ENCODE assay signal across 12 cellular contexts in the genomic region with DNA sequence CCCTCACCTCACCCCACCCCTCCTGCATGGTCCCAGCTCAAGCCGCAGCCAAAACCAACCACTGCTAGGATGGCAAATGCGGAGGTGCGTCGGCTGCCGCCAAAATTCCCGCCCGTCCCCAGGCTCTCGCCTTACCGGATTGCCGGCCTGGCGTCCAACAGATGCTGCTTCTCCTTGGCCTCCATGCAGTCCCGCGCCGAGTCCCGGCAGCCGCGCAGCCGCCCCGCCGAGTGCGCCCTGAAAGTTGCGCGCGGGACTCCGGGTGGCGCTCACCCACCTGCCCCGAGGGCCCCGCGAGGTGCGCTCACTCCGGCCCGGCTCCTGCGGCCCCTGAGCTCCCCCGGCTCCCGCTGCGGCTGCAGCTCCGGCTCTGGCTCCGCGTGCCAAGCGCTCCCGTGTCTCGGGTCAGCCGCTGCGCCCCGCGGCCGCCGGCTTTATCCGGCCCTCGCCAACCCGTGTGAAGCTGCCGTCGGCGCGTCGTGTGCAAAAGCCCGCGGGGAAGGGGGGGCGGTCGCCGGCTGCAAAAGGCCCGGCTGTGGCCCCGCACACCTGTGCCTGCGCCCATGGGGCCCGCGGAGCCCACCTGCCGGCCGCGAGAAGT. TPM values are rescaled to one million over a fixed set of nuclear protein-coding genes. Genes with fewer than 3 reads are reported as not detected.
A peak's percentile ranks its signal among the peaks of the same experiment; 100 is the strongest.
DNase-seq lines count a peak whose midpoint lies in the region; ATAC-seq, FAIRE-seq and TF ChIP-seq lines count a peak whose summit lies in the region.
"Had no signal": no experiment of that assay in that cellular context is flagged by ENCODE, and none has a peak within 500 bp of the region (broad histone marks: within the 10 kb centered on the region; RNA-seq: fewer than 3 reads in every experiment).

A gene with protein sequence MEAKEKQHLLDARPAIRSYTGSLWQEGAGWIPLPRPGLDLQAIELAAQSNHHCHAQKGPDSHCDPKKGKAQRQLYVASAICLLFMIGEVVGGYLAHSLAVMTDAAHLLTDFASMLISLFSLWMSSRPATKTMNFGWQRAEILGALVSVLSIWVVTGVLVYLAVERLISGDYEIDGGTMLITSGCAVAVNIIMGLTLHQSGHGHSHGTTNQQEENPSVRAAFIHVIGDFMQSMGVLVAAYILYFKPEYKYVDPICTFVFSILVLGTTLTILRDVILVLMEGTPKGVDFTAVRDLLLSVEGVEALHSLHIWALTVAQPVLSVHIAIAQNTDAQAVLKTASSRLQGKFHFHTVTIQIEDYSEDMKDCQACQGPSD (minus strand): TSS at position 407 of the 601 bp plus-strand sequence. CDS start 222 bp downstream, at position 185.

- H3K4me1 ChIP-seq in H9 (ENCODE audit: insufficient read depth, low read length) = no peaks in the 10 kb centered on the region
- no peaks in the 10 kb centered on the region; the same call in 1 of the 2 replicates for H3K4me1 ChIP-seq in Panc1 (ENCODE audit: control insufficient read depth, insufficient read depth, low read length)
- H3K4me1 ChIP-seq in heart left ventricle = peaks cover 0 to 40% (median 15%) of the 10 kb centered on the region in 12 donors
- peaks cover 8 to 17% (median 8%) of the 10 kb centered on the region in 3 donors for H3K4me1 ChIP-seq in pancreas

- H3K23ac ChIP-seq in H9 (ENCODE audit: insufficient read length, low read depth, low read length) = no peak within 1 kb of the TSS

- no peak within 1 kb of the TSS for H2AFZ ChIP-seq in H9 (ENCODE audit: low read length)

- no peak within 1 kb of the TSS for H3T11ph ChIP-seq in H9 (ENCODE audit: low read length)

- ATAC-seq in Panc1 (peak; percentile 56), heart left ventricle (peak in 3 of 4 donors; percentile 4 to 16 (median 12)), pancreas (peak; percentile 57 to 75 (median 64)), HG03520 (IDR thresholded peaks at IDR 0.05; ENCODE audit: unreplicated experiment) (no peak)

- H3K4me3 ChIP-seq in Panc1 (ENCODE audit: low read depth in 2 of 2, low read length in 2 of 2) (peak within 1 kb of the TSS; percentile 13 to 25; a peak in 3 of 4 replicates), heart left ventricle (peak within 1 kb of the TSS in 11 of 12 donors; percentile 8 to 56 (median 38)), pancreas (peak within 1 kb of the TSS; percentile 47 to 68 (median 57))

- H3K9me3 ChIP-seq in H9 (ENCODE audit: control insufficient read depth, low read depth, low read length) = no peaks in the 10 kb centered on the region
- no peaks in the 10 kb centered on the region for H3K9me3 ChIP-seq in Panc1 (ENCODE audit: control insufficient read depth, insufficient read depth, low read depth, low read length)
- no peaks in the 10 kb centered on the region for H3K9me3 ChIP-seq in heart left ventricle
- no peaks in the 10 kb centered on the region for H3K9me3 ChIP-seq in pancreas

- POLR2A ChIA-PET in Panc1 (lab: Charles Lee) = no interaction called here

- H3K36me3 Mint-ChIP-seq in H9 (ENCODE audit: insufficient read depth in 1 of 3, low read depth in 3 of 3) (no peaks in the 10 kb centered on the region), immature natural killer cell (no peaks in the 10 kb centered on the region)
- H3K36me3 Mint-ChIP-seq: activated naive CD4-positive, alpha-beta T cell treated with anti-CD3 and anti-CD28 coated beads, Interleukin-2, amount 50 U/mL, for 72 hours had no signal

- H3K36me3 ChIP-seq in Panc1 (ENCODE audit: control insufficient read depth, insufficient read depth, low read length) (no peaks in the 10 kb centered on the region), heart left ventricle (peaks cover 0 to 5% (median 0%) of the 10 kb centered on the region in 9 donors), pancreas (no peaks in the 10 kb centered on the region)

- H3K14ac ChIP-seq in H9 (ENCODE audit: insufficient read depth, low read length) = no peak within 1 kb of the TSS

- no peak; the same call in 2 of the 3 replicates for TF ChIP-seq CTCF in H9 (conservative IDR thresholded peaks at IDR 0.05)
- no peak for TF ChIP-seq CTCF in Panc1 (IDR thresholded peaks at IDR 0.05)
- TF ChIP-seq CTCF in heart left ventricle (IDR thresholded peaks at IDR 0.05) = no peak
- TF ChIP-seq CTCF in pancreas (IDR thresholded peaks at IDR 0.05) = no peak

- H3K27ac Mint-ChIP-seq in H9 = no peak within 1 kb of the TSS
- no peak within 1 kb of the TSS for H3K27ac Mint-ChIP-seq in immature natural killer cell
- H3K27ac Mint-ChIP-seq: activated naive CD4-positive, alpha-beta T cell treated with anti-CD3 and anti-CD28 coated beads, Interleukin-2, amount 50 U/mL, for 72 hours had no signal

- peak; percentile 65 for DNase-seq in H9
- DNase-seq in Panc1 (ENCODE audit: low read depth, low spot score) = no peak
- no peak for DNase-seq in heart left ventricle
- DNase-seq in pancreas = peak; percentile 65 to 85 (median 72)
- DNase-seq in NCI-H1694 (lab: John Stamatoyannopoulos, UW) = no peak
- DNase-seq in immature natural killer cell = no peak
- DNase-seq: NCI-H226, T-helper 9 cell had no signal

- H3K18ac ChIP-seq in H9 (ENCODE audit: insufficient read length, low read depth, low read length) = no peak within 1 kb of the TSS

- peaks cover 51% of the 10 kb centered on the region for H3K27me3 ChIP-seq in H9 (ENCODE audit: insufficient read depth, low read length)
- H3K27me3 ChIP-seq in Panc1 (ENCODE audit: control insufficient read depth, insufficient read depth, low read length) = peaks cover 15% of the 10 kb centered on the region
- peaks cover 7 to 68% (median 24%) of the 10 kb centered on the region in 9 donors for H3K27me3 ChIP-seq in heart left ventricle
- H3K27me3 ChIP-seq in pancreas = no peaks in the 10 kb centered on the region

- no peak within 1 kb of the TSS for H4K5ac ChIP-seq in H9 (ENCODE audit: insufficient read length, low read depth, low read length)

- H2AK5ac ChIP-seq in H9 (ENCODE audit: insufficient read length, low read length) = no peak within 1 kb of the TSS

- no TSS peak for BruUV-seq in Panc1 (replicated peaks; lab: Mats Ljungman, UMichigan)

- in situ Hi-C loops in Panc1 (cut with HindIII; ENCODE audit: low pct_unique_long_range_greater_than_20kb, low sequenced_read_pairs) = no loop called here

- no CpG with 5 or more reads among the region's 69 CpGs for WGBS in H9 (ENCODE audit: extremely low coverage, insufficient read length, low lambda C conversion rate)
- WGBS in heart left ventricle, 4 donors = 0 to 1% (median 1%) methylated on average over 13 to 69 of the region's 69 CpGs
- 0 to 1% methylated on average over 45 to 69 of the region's 69 CpGs for WGBS in pancreas, 2 donors

- H3K79me1 ChIP-seq in H9 (ENCODE audit: insufficient read depth, low read depth, low read length, poor library complexity, severe bottlenecking) = no peaks in the 10 kb centered on the region

- H3K4ac ChIP-seq in H9 (ENCODE audit: low read depth, low read length) = no peak within 1 kb of the TSS

- H3K27me3 Mint-ChIP-seq in H9 (ENCODE audit: low read depth) (peaks cover 99% of the 10 kb centered on the region), immature natural killer cell (ENCODE audit: low read depth in 3 of 3) (peaks cover 13 to 34% (median 20%) of the 10 kb centered on the region in 3 donors)

- H4K8ac ChIP-seq in H9 (replicated peaks; ENCODE audit: insufficient read length, low read depth, low read length) = no peak within 1 kb of the TSS

- no peak within 1 kb of the TSS for H2BK5ac ChIP-seq in H9 (ENCODE audit: insufficient read length, low read length)

- no peak for FAIRE-seq in pancreas (lab: Jason Lieb, UNC)

- peaks cover 10% of the 10 kb centered on the region for H3K23me2 ChIP-seq in H9 (ENCODE audit: insufficient read length, low read depth, low read length, poor library complexity, severe bottlenecking)

- no peak within 1 kb of the TSS for H2BK15ac ChIP-seq in H9 (ENCODE audit: low read depth, low read length)

- no peak within 1 kb of the TSS for H2BK20ac ChIP-seq in H9 (ENCODE audit: low read depth, low read length, poor library complexity, severe bottlenecking)

- no peak for TF ChIP-seq POLR2A in heart left ventricle (IDR thresholded peaks at IDR 0.05)

- H2BK12ac ChIP-seq in H9 (ENCODE audit: insufficient read length, low read depth, low read length) = no peak within 1 kb of the TSS

- H3K56ac ChIP-seq in H9 (ENCODE audit: insufficient read length, low read depth, low read length) = no peak within 1 kb of the TSS

- peak within 1 kb of the TSS; percentile 49 to 77 for H3K4me3 Mint-ChIP-seq in H9
- H3K4me3 Mint-ChIP-seq in immature natural killer cell = no peak within 1 kb of the TSS

- H3K4me2 ChIP-seq in H9 (ENCODE audit: insufficient read depth, insufficient read length, low read length) = peak within 1 kb of the TSS; percentile 40

- CTCF ChIA-PET in Panc1 (lab: Charles Lee) = interaction anchor here (0.6 to 1.3 kb wide), 2 partner anchors 9 to 10 kb away, joined by 3 to 9 read pairs; no protein-coding TSS in a partner anchor

- H3K9me3 Mint-ChIP-seq in H9 = no peaks in the 10 kb centered on the region; a peak in 1 of 5 replicates
- no peaks in the 10 kb centered on the region for H3K9me3 Mint-ChIP-seq in immature natural killer cell
- H3K9me3 Mint-ChIP-seq: activated naive CD4-positive, alpha-beta T cell treated with anti-CD3 and anti-CD28 coated beads, Interleukin-2, amount 50 U/mL, for 72 hours had no signal

- H3K4me1 Mint-ChIP-seq in H9 (peaks cover 5 to 9% of the 10 kb centered on the region in 2 experiments; a peak in 3 of 4 replicates), immature natural killer cell (no peaks in the 10 kb centered on the region)

- no peaks in the 10 kb centered on the region for H3K79me2 ChIP-seq in H9 (ENCODE audit: insufficient read depth, low read length)

- peaks cover 4% of the 10 kb centered on the region for H4K20me1 ChIP-seq in H9 (ENCODE audit: control insufficient read depth, insufficient read depth, insufficient read length)

- H3K27ac ChIP-seq in H9 (ENCODE audit: insufficient read length, low read depth, low read length) (no peak within 1 kb of the TSS), Panc1 (ENCODE audit: low read length) (no peak within 1 kb of the TSS), heart left ventricle (peak within 1 kb of the TSS in 7 of 12 donors; percentile 20 to 76 (median 61)), pancreas (peak within 1 kb of the TSS; percentile 70 to 86 (median 78))

- intact Hi-C loops in Panc1 (cut with micrococcal nuclease; ENCODE audit: unreplicated experiment) (no loop called here), heart left ventricle (cut with DNase I) (no loop called here), pancreas (cut with DNase I) (no loop called here)

- H4K91ac ChIP-seq in H9 (ENCODE audit: insufficient read length, low read depth, low read length) = no peak within 1 kb of the TSS

- no peak within 1 kb of the TSS for H2BK120ac ChIP-seq in H9 (ENCODE audit: low read depth, low read length, poor library complexity, severe bottlenecking)

- H3K9ac ChIP-seq in H9 (ENCODE audit: extremely low read depth, insufficient read length, low read length) = no peak within 1 kb of the TSS

RNA-seq across cellular contexts. Expression of the gene that starts here (rescaled TPM):
- total RNA-seq in H9 (2021) (0.35 TPM in 2 replicates), Panc1 (2021; ENCODE audit: unreplicated experiment) (0.23 TPM), heart left ventricle (10 to 100 TPM in 4 of 9 donors, 1 to 10 TPM in 5; 2.9 to 18.0 (median 6.5) TPM), pancreas (100 to 1,000 TPM in 1 of 6 donors, 10 to 100 TPM in 5; 27.0 to 142 (median 56.4) TPM)
- polyA plus RNA-seq in Panc1 (2012; ENCODE audit: insufficient read length) = not detected
- polyA plus RNA-seq in heart left ventricle (1 to 10 TPM; 3.4 to 3.7 TPM), pancreas (10 to 100 TPM; 24.1 to 42.4 TPM), immature natural killer cell (not detected)
- total RNA-seq: activated naive CD4-positive, alpha-beta T cell treated with anti-CD3 and anti-CD28 coated beads, Interleukin-2, amount 50 U/mL, for 72 hours; fibroblast of villous mesenchyme; pulmonary artery endothelial cell had no signal

Comparison
In these comparisons a context has a peak if more than half of its experiments do, and no peak if none do; other contexts are left out.
1. RNA of the gene that starts here (polyA plus RNA-seq): 24.1 to 42.4 TPM in pancreas; 3.4 to 3.7 TPM in heart left ventricle and not detected in immature natural killer cell; every median in the first group is over 4 times any median in the second.
2. Peak in DNase-seq and H3K4me2 ChIP-seq in H9; RNA of the gene not detected or under 1 TPM.
3. Peak in ATAC-seq and H3K4me3 ChIP-seq in Panc1; RNA of the gene not detected or under 1 TPM.
4. DNase-seq: peak in pancreas (6 of 6); none in Panc1 (single experiment), heart left ventricle (0 of 5), NCI-H1694 (single experiment) and immature natural killer cell (0 of 3).
5. H3K27ac ChIP-seq: peak in heart left ventricle (7 of 12) and pancreas (4 of 4); none in H9 (single experiment) and Panc1 (single experiment).
6. H3K4me3 Mint-ChIP-seq: peak in H9 (2 of 2); none in immature natural killer cell (0 of 5).
7. Peak in every context shown above with its lines, with median percentiles within 50 percentile points of each other: H3K4me3 ChIP-seq.